10 cellular contexts compared by ENCODE assay signal in genomic region chr1:183480971-183481431, GRCh38. TPM values are rescaled to one million over a fixed set of nuclear protein-coding genes. Genes with fewer than 3 reads are reported as not detected.
DNase-seq lines count a peak whose midpoint lies in the region; ATAC-seq and TF ChIP-seq lines count a peak whose summit lies in the region.
"Had no signal": no experiment of that assay in that cellular context is flagged by ENCODE, and none has a peak within 500 bp of the region (broad histone marks: within the 10 kb centered on the region; RNA-seq: fewer than 3 reads in every experiment).

No MANE protein-coding gene starts in this region.

- no peak for TF ChIP-seq CTCF in GM12864 (IDR thresholded peaks at IDR 0.05; ENCODE audit: low read depth, low read length, missing control alignments)
- no peak for TF ChIP-seq CTCF in KMS-11 (conservative IDR thresholded peaks at IDR 0.05; ENCODE audit: low read depth, low read length)
- no peak for TF ChIP-seq CTCF in fibroblast of pulmonary artery (IDR thresholded peaks at IDR 0.05; ENCODE audit: low read length, missing control alignments)
- TF ChIP-seq CTCF in testis (IDR thresholded peaks at IDR 0.05), result no peak

- H3K36me3 ChIP-seq in KMS-11 (ENCODE audit: insufficient read depth), result no peaks in the 10 kb centered on the region
- H3K36me3 ChIP-seq in testis (ENCODE audit: low read depth, missing control alignments), result no peaks in the 10 kb centered on the region

- in situ Hi-C loops in KBM-7 (cut with MboI; ENCODE audit: low pct_unique_long_range_greater_than_20kb, low sequenced_read_pairs), result no loop called here

- no peak for DNase-seq in GM12864 (ENCODE audit: low read depth)
- peak; percentile 59 for DNase-seq in fibroblast of pulmonary artery (ENCODE audit: low read depth)
- DNase-seq in SK-N-DZ (ENCODE audit: low spot score), result no peak
- no peak for DNase-seq in testis
- no peak for DNase-seq in KBM-7
- no peak for DNase-seq in NCI-H1436 treated with DMSO at 0.1 percent for 48 hours (lab: John Stamatoyannopoulos, UW)

- H3K4me3 ChIP-seq in GM12864 (ENCODE audit: low read depth, low read length) (peak overlapping the region; percentile 24; the same call in 1 of the 2 replicates), KMS-11 (IDR thresholded peaks at IDR 0.05; ENCODE audit: insufficient read depth, low read depth, low read length) (no peak overlapping the region), fibroblast of pulmonary artery (replicated peaks; ENCODE audit: low read depth, low read length) (no peak overlapping the region), testis (no peak overlapping the region)

- H3K79me2 ChIP-seq in KMS-11 (ENCODE audit: insufficient read depth, low read depth), result peaks cover 99% of the 10 kb centered on the region

- H3K4me1 ChIP-seq in KMS-11 (ENCODE audit: low read depth, poor library complexity, severe bottlenecking) (peaks cover 74% of the 10 kb centered on the region), testis (peaks cover 4% of the 10 kb centered on the region)

- no peak overlapping the region for H3K9ac ChIP-seq in KMS-11

- peak; percentile 64 for ATAC-seq in GM21526 (IDR thresholded peaks at IDR 0.05; ENCODE audit: low FRiP score, unreplicated experiment)
- ATAC-seq: HCT116 had no signal

- no peaks in the 10 kb centered on the region for H3K27me3 ChIP-seq in KMS-11 (ENCODE audit: insufficient read depth, low read depth)
- no peaks in the 10 kb centered on the region for H3K27me3 ChIP-seq in testis

- TF ChIP-seq POLR2A in testis (IDR thresholded peaks at IDR 0.05), result no peak

- peak overlapping the region; percentile 84 for H3K4me2 ChIP-seq in KMS-11

- 79 to 86% methylated on average over 1 of the region's 1 CpG for WGBS in testis, 2 donors

- H4K20me1 ChIP-seq in KMS-11 (ENCODE audit: insufficient read depth), result peaks cover 53% of the 10 kb centered on the region

- intact Hi-C loops in testis (cut with DNase I; ENCODE audit: low total_unique reads), result no loop called here

- H2AFZ ChIP-seq in KMS-11 (ENCODE audit: low read depth), result no peak overlapping the region

- H3K9me3 ChIP-seq in testis, result no peaks in the 10 kb centered on the region

- H3K27ac ChIP-seq in KMS-11 (no peak overlapping the region), testis (no peak overlapping the region)
- H3K27ac ChIP-seq: VCaP had no signal

RNA-seq across cellular contexts. Expression of gene SMG7, which starts 8.7 kb away (rescaled TPM):
- 5.6 and 9.2 TPM in 2 replicates for polyA plus RNA-seq in SK-N-DZ (2014; cell fraction: cytosol; rRNA removed)
- polyA plus RNA-seq in SK-N-DZ (2014; cell fraction: nucleus; rRNA removed), result 10.7 and 37.7 TPM in 2 replicates
- 100 to 1,000 TPM; 109 to 139 TPM for total RNA-seq in testis
- polyA plus RNA-seq in testis (ENCODE audit: insufficient read depth, low read depth, low replicate concordance), result 157 TPM
